8 cellular contexts compared by ENCODE assay signal in the genomic region with DNA sequence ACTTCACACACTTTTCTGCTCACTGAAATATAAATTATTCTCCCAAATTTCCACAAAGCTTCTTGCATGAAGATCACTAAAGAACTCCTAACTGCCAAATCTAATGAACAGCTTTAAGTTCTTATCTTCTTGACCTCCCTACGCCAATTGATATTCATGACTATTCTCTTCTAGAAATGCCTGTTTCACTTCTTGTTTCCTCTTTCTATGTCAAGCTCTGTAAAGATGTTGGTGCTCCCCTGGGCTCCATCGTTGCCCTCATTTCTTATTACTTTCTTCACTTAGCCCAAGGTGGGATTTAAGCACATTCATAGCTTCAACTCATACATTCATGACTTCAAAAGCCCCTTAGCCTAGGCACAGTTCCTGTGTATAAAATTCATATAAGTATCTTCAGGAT. TPM values are rescaled to one million over a fixed set of nuclear protein-coding genes. Genes with fewer than 3 reads are reported as not detected.
"Had no signal": no experiment of that assay in that cellular context is flagged by ENCODE, and none has a peak within 500 bp of the region (broad histone marks: within the 10 kb centered on the region; RNA-seq: fewer than 3 reads in every experiment).

No MANE protein-coding gene starts in this region.

- H3K4me2 ChIP-seq: GM23338 had no signal

- ATAC-seq: GM23338, HepG2 had no signal

- DNase-seq: H9, HCEC 1CT, KBM-7 had no signal

- H2AFZ ChIP-seq: GM23338 had no signal

- H3K27ac ChIP-seq: HL-60 had no signal

- H3K4me3 ChIP-seq: GM23338 had no signal

RNA-seq across cellular contexts. Expression of gene GKN1, which starts 29.3 kb away (rescaled TPM):
- total RNA-seq: GM23338, H1, H9, HepG2, HT1080 had no signal

RNA-seq across cellular contexts. Expression of gene GKN2, which starts 51.0 kb away (rescaled TPM):
- total RNA-seq: GM23338, H1, H9, HepG2, HT1080 had no signal
